11 cellular contexts compared by ENCODE assay signal in genomic region chr9:136547508-136548215, GRCh38. TPM values are rescaled to one million over a fixed set of nuclear protein-coding genes. Genes with fewer than 3 reads are reported as not detected.
DNase-seq lines count a peak whose midpoint lies in the region; ATAC-seq and TF ChIP-seq lines count a peak whose summit lies in the region.
"Had no signal": no experiment of that assay in that cellular context is flagged by ENCODE, and none has a peak within 500 bp of the region (broad histone marks: within the 10 kb centered on the region; RNA-seq: fewer than 3 reads in every experiment).

No MANE protein-coding gene starts in this region.

- H3K9ac ChIP-seq in DND-41 (ENCODE audit: low read depth, low read length), result peak overlapping the region; percentile 99

- peaks cover 26% of the 10 kb centered on the region for H4K20me1 ChIP-seq in DND-41 (ENCODE audit: insufficient read depth, low read length)

- peaks cover 82% of the 10 kb centered on the region for H3K4me1 ChIP-seq in DND-41 (ENCODE audit: insufficient read depth, low read length)
- peaks cover 0 to 36% (median 18%) of the 10 kb centered on the region in 4 donors for H3K4me1 ChIP-seq in right lobe of liver
- peaks cover 63 to 87% (median 81%) of the 10 kb centered on the region in 4 donors for H3K4me1 ChIP-seq in stomach

- no peak for TF ChIP-seq CTCF in DND-41 (IDR thresholded peaks at IDR 0.05; ENCODE audit: borderline replicate concordance, extremely low read depth, low read length, poor library complexity, severe bottlenecking)
- no peak for TF ChIP-seq CTCF in WERI-Rb-1 (IDR thresholded peaks at IDR 0.05; ENCODE audit: low read depth, low read length)
- no peak for TF ChIP-seq CTCF in right lobe of liver (IDR thresholded peaks at IDR 0.05)
- TF ChIP-seq CTCF in stomach (IDR thresholded peaks at IDR 0.05), result no peak

- ATAC-seq in DND-41 (ENCODE audit: insufficient read depth, low read depth) (no peak), right lobe of liver (no peak), GM18907 (IDR thresholded peaks at IDR 0.05; ENCODE audit: unreplicated experiment) (no peak)

- H3K4me2 ChIP-seq in DND-41 (ENCODE audit: insufficient read depth, low read length), result peak overlapping the region; percentile 74

- intact Hi-C loops in right lobe of liver (cut with DNase I) (loop anchor here (10.0 kb wide), 2 partner anchors 53 to 77 kb away; no protein-coding TSS in a partner anchor), stomach (cut with DNase I; ENCODE audit: low total_unique reads) (loop anchor here (10.0 kb wide), 1 partner anchor 77 kb away; no protein-coding TSS in a partner anchor)

- DNase-seq in DND-41, result no peak
- no peak for DNase-seq in WERI-Rb-1
- DNase-seq in right lobe of liver, result no peak
- DNase-seq in stomach, result no peak
- DNase-seq in Ammon's horn (ENCODE audit: low spot score), result no peak
- DNase-seq in NCI-H524 treated with DMSO at 0.1 percent for 48 hours (lab: John Stamatoyannopoulos, UW), result no peak
- no peak for DNase-seq in midbrain (lab: John Stamatoyannopoulos, UW)
- DNase-seq: COR-L47, kidney glomerular epithelial cell, NCI-H1417 had no signal

- H3K4me3 ChIP-seq in DND-41 (ENCODE audit: low read depth in 1 of 2, low read length in 2 of 2) (peak overlapping the region in 1 of 2 experiments; percentile 63; a peak in 2 of 4 replicates), WERI-Rb-1 (ENCODE audit: low read depth, low read length) (no peak overlapping the region), right lobe of liver (no peak overlapping the region), stomach (peak overlapping the region; percentile 16 to 92 (median 90))

- TF ChIP-seq POLR2A in right lobe of liver (IDR thresholded peaks at IDR 0.05), result no peak
- TF ChIP-seq POLR2A in stomach (IDR thresholded peaks at IDR 0.05), result no peak

- H3K9me3 ChIP-seq in DND-41 (ENCODE audit: insufficient read depth, low read length, severe bottlenecking) (no peaks in the 10 kb centered on the region), WERI-Rb-1 (ENCODE audit: severe bottlenecking) (no peaks in the 10 kb centered on the region), right lobe of liver (no peaks in the 10 kb centered on the region), stomach (no peaks in the 10 kb centered on the region)

- no peak for TF ChIP-seq EP300 in stomach (IDR thresholded peaks at IDR 0.05)

- H3K36me3 ChIP-seq in DND-41 (ENCODE audit: insufficient read depth, low read length) (peaks cover 25% of the 10 kb centered on the region), WERI-Rb-1 (peaks cover 15% of the 10 kb centered on the region), right lobe of liver (peaks cover 0 to 4% (median 0%) of the 10 kb centered on the region in 4 donors), stomach (peaks cover 0 to 11% (median 0%) of the 10 kb centered on the region in 4 donors)

- 87% methylated on average over 10 of the region's 25 CpGs for WGBS in right lobe of liver (ENCODE audit: insufficient coverage, low coverage, low lambda C conversion rate, missing lambda C conversion rate)
- 65 to 76% (median 69%) methylated on average over 17 to 25 of the region's 25 CpGs for WGBS in stomach, 5 donors

- H2AFZ ChIP-seq in DND-41 (ENCODE audit: low read depth, low read length), result no peak overlapping the region

- peaks cover 75% of the 10 kb centered on the region for H3K79me2 ChIP-seq in DND-41 (ENCODE audit: insufficient read depth, low read length)

- H3K27ac ChIP-seq in DND-41 (ENCODE audit: low read length) (peak overlapping the region; percentile 100), WERI-Rb-1 (peak overlapping the region; percentile 81), right lobe of liver (peak overlapping the region in 2 of 3 donors; percentile 80 to 98), stomach (peak overlapping the region; percentile 95 to 98 (median 97))

- no peaks in the 10 kb centered on the region for H3K27me3 ChIP-seq in DND-41 (ENCODE audit: insufficient read depth, low read length, poor library complexity)
- no peaks in the 10 kb centered on the region for H3K27me3 ChIP-seq in WERI-Rb-1 (ENCODE audit: insufficient read depth, low read depth, severe bottlenecking)
- H3K27me3 ChIP-seq in right lobe of liver, result no peaks in the 10 kb centered on the region
- no peaks in the 10 kb centered on the region for H3K27me3 ChIP-seq in stomach

RNA-seq across cellular contexts. Expression of gene NOTCH1, which starts 1.8 kb away (rescaled TPM):
- total RNA-seq in right lobe of liver, result 10 to 100 TPM; 17.4 to 26.2 (median 19.3) TPM
- total RNA-seq in stomach, result 100 to 1,000 TPM in 1 of 5 donors, 10 to 100 TPM in 4; 18.4 to 338 (median 62.5) TPM
- polyA plus RNA-seq in stomach, result 1 to 10 TPM; 1.4 to 7.9 (median 2.3) TPM

Comparison
In these comparisons a context has a peak if more than half of its experiments do, and no peak if none do; other contexts are left out.
1. H3K4me3 ChIP-seq: peak in stomach (4 of 4); none in WERI-Rb-1 (single experiment) and right lobe of liver (0 of 3).
2. Peak in every context shown above with its lines, with median percentiles within 50 percentile points of each other: H3K27ac ChIP-seq.